ENCODE assay signal across 24 cellular contexts in the genomic region with DNA sequence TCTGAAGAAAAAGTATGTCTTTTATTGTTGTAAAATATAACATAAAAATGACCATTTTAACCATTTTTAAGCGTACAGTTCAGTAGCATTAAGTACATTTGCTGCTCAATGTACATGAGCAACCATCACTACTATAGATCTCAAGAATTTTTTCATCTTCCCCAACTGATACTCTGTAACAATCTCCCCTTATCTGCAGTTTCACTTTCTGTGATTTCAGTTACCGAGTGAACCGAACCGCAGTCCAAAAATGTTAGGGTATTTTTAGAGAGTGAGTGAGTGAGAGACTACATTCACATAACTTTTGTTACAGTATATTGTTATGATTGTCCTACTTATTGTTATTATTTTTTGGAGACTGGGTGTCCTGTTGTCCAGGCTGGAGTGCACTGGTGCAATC. TPM values are rescaled to one million over a fixed set of nuclear protein-coding genes. Genes with fewer than 3 reads are reported as not detected.
DNase-seq lines count a peak whose midpoint lies in the region; ATAC-seq and TF ChIP-seq lines count a peak whose summit lies in the region.
"Had no signal": no experiment of that assay in that cellular context is flagged by ENCODE, and none has a peak within 500 bp of the region (broad histone marks: within the 10 kb centered on the region; RNA-seq: fewer than 3 reads in every experiment).

No MANE protein-coding gene starts in this region.

- no peaks in the 10 kb centered on the region for H3K9me3 Mint-ChIP-seq in activated naive CD8-positive, alpha-beta T cell treated with anti-CD3 and anti-CD28 coated beads, Interleukin-2, amount 50 U/mL, for 24 hours
- peaks cover 4% of the 10 kb centered on the region for H3K9me3 Mint-ChIP-seq in endodermal cell
- H3K9me3 Mint-ChIP-seq: activated naive CD4-positive, alpha-beta T cell treated with anti-CD3 and anti-CD28 coated beads for 36 hours; immature natural killer cell; stimulated activated effector memory CD8-positive, alpha-beta T cell treated with anti-CD3 and anti-CD28 coated beads, Interleukin-12 subunit alpha, Interleukin-12 subunit beta, amount 100 ng/mL, for 72 hours had no signal

- peak overlapping the region; percentile 20; the same call in 1 of the 2 replicates for H3K27ac ChIP-seq in MM.1S (ENCODE audit: low read length)
- H3K27ac ChIP-seq in thoracic aorta: no peak overlapping the region
- no peak overlapping the region for H3K27ac ChIP-seq in endodermal cell (ENCODE audit: low read depth, low read length)

- peaks cover 9% of the 10 kb centered on the region; the same call in 1 of the 2 replicates for H3F3A ChIP-seq in MM.1S (ENCODE audit: insufficient read depth, low read length)

- H3K79me2 ChIP-seq in MM.1S (ENCODE audit: low read length): no peaks in the 10 kb centered on the region

- DNase-seq in MM.1S: peak; percentile 67
- DNase-seq in thoracic aorta (ENCODE audit: low spot score): no peak
- no peak for DNase-seq in NCI-H2107 treated with DMSO at 0.1 percent for 48 hours (lab: John Stamatoyannopoulos, UW; ENCODE audit: unreplicated experiment)
- DNase-seq in activated naive CD8-positive, alpha-beta T cell treated with anti-CD3 and anti-CD28 coated beads, Interleukin-2, amount 50 U/mL, for 24 hours: no peak
- DNase-seq in endodermal cell: no peak
- DNase-seq: activated CD4-positive, alpha-beta T cell treated with anti-CD3 and anti-CD28 coated beads for 1 hour; activated naive CD4-positive, alpha-beta T cell treated with anti-CD3 and anti-CD28 coated beads for 36 hours; activated T-cell treated with anti-CD3 and anti-CD28 coated beads, Interleukin-2, amount 50 U/mL, for 48 hours; amygdala; effector CD8-positive, alpha-beta T cell; foreskin melanocyte; immature natural killer cell; mesenchymal stem cell; MV-4-11; naive B cell; NCI-H748 treated with DMSO at 0.1 percent for 48 hours; nucleus accumbens; RPMI8226; T-helper 1 cell had no signal

- no peak overlapping the region for H3K4me3 Mint-ChIP-seq in activated naive CD8-positive, alpha-beta T cell treated with anti-CD3 and anti-CD28 coated beads, Interleukin-2, amount 50 U/mL, for 24 hours
- no peak overlapping the region for H3K4me3 Mint-ChIP-seq in endodermal cell
- H3K4me3 Mint-ChIP-seq: activated naive CD4-positive, alpha-beta T cell treated with anti-CD3 and anti-CD28 coated beads for 36 hours; CD14-positive monocyte; immature natural killer cell; naive B cell; stimulated activated effector memory CD8-positive, alpha-beta T cell treated with anti-CD3 and anti-CD28 coated beads, Interleukin-12 subunit alpha, Interleukin-12 subunit beta, amount 100 ng/mL, for 72 hours had no signal

- H3K9me2 ChIP-seq in MM.1S (replicated peaks; ENCODE audit: insufficient read depth, low read length): no peaks in the 10 kb centered on the region

- H3K27me3 Mint-ChIP-seq in activated naive CD8-positive, alpha-beta T cell treated with anti-CD3 and anti-CD28 coated beads, Interleukin-2, amount 50 U/mL, for 24 hours: peaks cover 4% of the 10 kb centered on the region
- H3K27me3 Mint-ChIP-seq in endodermal cell (ENCODE audit: insufficient read depth): no peaks in the 10 kb centered on the region

- H3K9ac ChIP-seq in MM.1S (ENCODE audit: low read length) (no peak overlapping the region), endodermal cell (ENCODE audit: extremely low read depth, low read length, poor library complexity, severe bottlenecking) (no peak overlapping the region)

- no peak overlapping the region for H3K4me3 ChIP-seq in MM.1S (ENCODE audit: low read length)
- H3K4me3 ChIP-seq in thoracic aorta: peak overlapping the region; percentile 44
- no peak overlapping the region for H3K4me3 ChIP-seq in endodermal cell (ENCODE audit: low read length)
- H3K4me3 ChIP-seq: HAP-1 had no signal

- H4K20me1 ChIP-seq in MM.1S (ENCODE audit: insufficient read depth, low read length): no peaks in the 10 kb centered on the region

- 89 to 100% methylated on average over 1 of the region's 4 CpGs for WGBS in endodermal cell (ENCODE audit: insufficient coverage in 1 of 2, insufficient read length in 1 of 2), 2 experiments

- H3K36me3 Mint-ChIP-seq in activated naive CD8-positive, alpha-beta T cell treated with anti-CD3 and anti-CD28 coated beads, Interleukin-2, amount 50 U/mL, for 24 hours (ENCODE audit: low read depth): no peaks in the 10 kb centered on the region
- no peaks in the 10 kb centered on the region for H3K36me3 Mint-ChIP-seq in endodermal cell (ENCODE audit: low read depth)
- H3K36me3 Mint-ChIP-seq: CD14-positive monocyte; immature natural killer cell; naive B cell; stimulated activated effector memory CD8-positive, alpha-beta T cell treated with anti-CD3 and anti-CD28 coated beads, Interleukin-12 subunit alpha, Interleukin-12 subunit beta, amount 100 ng/mL, for 72 hours had no signal

- H3K4me1 Mint-ChIP-seq in activated naive CD8-positive, alpha-beta T cell treated with anti-CD3 and anti-CD28 coated beads, Interleukin-2, amount 50 U/mL, for 24 hours: no peaks in the 10 kb centered on the region
- no peaks in the 10 kb centered on the region for H3K4me1 Mint-ChIP-seq in endodermal cell
- H3K4me1 Mint-ChIP-seq: CD14-positive monocyte; immature natural killer cell; naive B cell; stimulated activated effector memory CD8-positive, alpha-beta T cell treated with anti-CD3 and anti-CD28 coated beads, Interleukin-12 subunit alpha, Interleukin-12 subunit beta, amount 100 ng/mL, for 72 hours had no signal

- TF ChIP-seq CTCF in MM.1S (IDR thresholded peaks at IDR 0.05; ENCODE audit: low read length): no peak
- TF ChIP-seq CTCF in thoracic aorta (IDR thresholded peaks at IDR 0.05): no peak
- no peak for TF ChIP-seq CTCF in endodermal cell (conservative IDR thresholded peaks at IDR 0.05)

- H3K9me3 ChIP-seq in MM.1S (replicated peaks; ENCODE audit: insufficient read depth, low read length) (no peaks in the 10 kb centered on the region), thoracic aorta (no peaks in the 10 kb centered on the region), endodermal cell (ENCODE audit: control insufficient read depth, low read length) (no peaks in the 10 kb centered on the region)
- H3K9me3 ChIP-seq: HAP-1 had no signal

- H3K36me3 ChIP-seq in MM.1S (replicated peaks; ENCODE audit: insufficient read depth, low read length): no peaks in the 10 kb centered on the region
- H3K36me3 ChIP-seq in thoracic aorta: no peaks in the 10 kb centered on the region
- no peaks in the 10 kb centered on the region for H3K36me3 ChIP-seq in endodermal cell (ENCODE audit: control insufficient read depth, insufficient read depth, low read length)
- H3K36me3 ChIP-seq: HAP-1 had no signal

- peak overlapping the region; percentile 15; the same call in 1 of the 2 replicates for H3K4me2 ChIP-seq in MM.1S (ENCODE audit: low read depth, low read length)

- no peak overlapping the region for H2AFZ ChIP-seq in MM.1S (ENCODE audit: low read length)

- peaks cover 8% of the 10 kb centered on the region for H3K4me1 ChIP-seq in MM.1S (ENCODE audit: low read length)
- H3K4me1 ChIP-seq in thoracic aorta (ENCODE audit: control insufficient read depth in 1 of 2, low read depth in 2 of 2): peaks cover 0 to 7% of the 10 kb centered on the region in 2 donors
- no peaks in the 10 kb centered on the region for H3K4me1 ChIP-seq in endodermal cell (ENCODE audit: control insufficient read depth, insufficient read depth, low read length)
- H3K4me1 ChIP-seq: HAP-1 had no signal

- ATAC-seq in GM19328 (IDR thresholded peaks at IDR 0.05; ENCODE audit: unreplicated experiment) (peak; percentile 77), HG02884 (IDR thresholded peaks at IDR 0.05; ENCODE audit: unreplicated experiment) (peak; percentile 62), thoracic aorta (ENCODE audit: insufficient number of reproducible peaks, low FRiP score, low read depth) (no peak)
- no peak for ATAC-seq in activated naive CD8-positive, alpha-beta T cell treated with anti-CD3 and anti-CD28 coated beads, Interleukin-2, amount 50 U/mL, for 24 hours
- ATAC-seq: stimulated activated effector memory CD8-positive, alpha-beta T cell treated with anti-CD3 and anti-CD28 coated beads, Interleukin-12 subunit alpha, Interleukin-12 subunit beta, amount 100 ng/mL, for 72 hours had no signal

- no peaks in the 10 kb centered on the region for H3K27me3 ChIP-seq in MM.1S (replicated peaks; ENCODE audit: insufficient read depth, low read length)
- no peaks in the 10 kb centered on the region for H3K27me3 ChIP-seq in thoracic aorta (replicated peaks; ENCODE audit: insufficient read depth)
- no peaks in the 10 kb centered on the region for H3K27me3 ChIP-seq in endodermal cell (ENCODE audit: control insufficient read depth, insufficient read depth, low read length, poor library complexity, severe bottlenecking)

- H3K27ac Mint-ChIP-seq in activated naive CD8-positive, alpha-beta T cell treated with anti-CD3 and anti-CD28 coated beads, Interleukin-2, amount 50 U/mL, for 24 hours: no peak overlapping the region
- no peak overlapping the region for H3K27ac Mint-ChIP-seq in endodermal cell
- H3K27ac Mint-ChIP-seq: activated naive CD4-positive, alpha-beta T cell treated with anti-CD3 and anti-CD28 coated beads for 36 hours; CD14-positive monocyte; immature natural killer cell; naive B cell; stimulated activated effector memory CD8-positive, alpha-beta T cell treated with anti-CD3 and anti-CD28 coated beads, Interleukin-12 subunit alpha, Interleukin-12 subunit beta, amount 100 ng/mL, for 72 hours had no signal

RNA-seq across cellular contexts. Expression of a gene that starts 9.0 kb away (rescaled TPM):
- total RNA-seq in thoracic aorta (10 to 100 TPM; 32.5 to 32.8 TPM), endodermal cell (10 to 100 TPM; 20.7 to 22.8 TPM)
- polyA plus RNA-seq in endodermal cell (2013, experiment 1 of 2): 24.3 TPM
- polyA plus RNA-seq in endodermal cell (2013, experiment 2 of 2): 17.2 TPM

Comparison
In these comparisons a context has a peak if more than half of its experiments do, and no peak if none do; other contexts are left out.
1. ATAC-seq: peak in GM19328 (single experiment) and HG02884 (single experiment); none in thoracic aorta (single experiment) and activated naive CD8-positive, alpha-beta T cell treated with anti-CD3 and anti-CD28 coated beads, Interleukin-2, amount 50 U/mL, for 24 hours (single experiment).